Comparison of ENCODE assay signal across 8 cellular contexts in genomic region chr1:182029379-182030331, GRCh38. TPM values are rescaled to one million over a fixed set of nuclear protein-coding genes. Genes with fewer than 3 reads are reported as not detected.
DNase-seq lines count a peak whose midpoint lies in the region; ATAC-seq and TF ChIP-seq lines count a peak whose summit lies in the region.

No MANE protein-coding gene starts in this region.

- no peaks in the 10 kb centered on the region for H3K27me3 Mint-ChIP-seq in activated naive CD4-positive, alpha-beta T cell treated with anti-CD3 and anti-CD28 coated beads, Interleukin-2, amount 50 U/mL, for 24 hours
- H3K27me3 Mint-ChIP-seq in glutamatergic neuron (ENCODE audit: unreplicated experiment), result peaks cover 5% of the 10 kb centered on the region

- DNase-seq in NB4 (ENCODE audit: low read depth) (peak; percentile 97), SK-N-MC (ENCODE audit: low read depth, low spot score) (peak; percentile 37), glutamatergic neuron (peak; percentile 98), omental fat pad (ENCODE audit: low spot score) (peak; percentile 95), testis (peak; percentile 99)

- TF ChIP-seq CTCF in NB4 (IDR thresholded peaks at IDR 0.05; ENCODE audit: low read depth, low read length) (no peak), glutamatergic neuron (IDR thresholded peaks at IDR 0.05; ENCODE audit: partially characterized antibody, unreplicated experiment) (peak; percentile 66), omental fat pad (IDR thresholded peaks at IDR 0.05) (no peak), testis (IDR thresholded peaks at IDR 0.05) (peak in 2 of 3 experiments; percentile 28 to 46)

- ATAC-seq in HG02571 (IDR thresholded peaks at IDR 0.05; ENCODE audit: unreplicated experiment), result peak; percentile 94
- ATAC-seq in omental fat pad (ENCODE audit: low FRiP score), result peak; percentile 99

- H3K4me1 Mint-ChIP-seq in activated naive CD4-positive, alpha-beta T cell treated with anti-CD3 and anti-CD28 coated beads, Interleukin-2, amount 50 U/mL, for 24 hours, result peaks cover 13% of the 10 kb centered on the region
- peaks cover 3% of the 10 kb centered on the region for H3K4me1 Mint-ChIP-seq in glutamatergic neuron (ENCODE audit: low read depth, unreplicated experiment)

- TF ChIP-seq POLR2A in NB4 (IDR thresholded peaks at IDR 0.05; ENCODE audit: extremely low read depth, insufficient read length), result peak; percentile 86
- TF ChIP-seq POLR2A in testis (IDR thresholded peaks at IDR 0.05), result no peak

- H3K27ac Mint-ChIP-seq in activated naive CD4-positive, alpha-beta T cell treated with anti-CD3 and anti-CD28 coated beads, Interleukin-2, amount 50 U/mL, for 24 hours, result peak overlapping the region; percentile 95
- H3K27ac Mint-ChIP-seq in glutamatergic neuron (ENCODE audit: unreplicated experiment), result peak overlapping the region; percentile 89

- H3K36me3 Mint-ChIP-seq in activated naive CD4-positive, alpha-beta T cell treated with anti-CD3 and anti-CD28 coated beads, Interleukin-2, amount 50 U/mL, for 24 hours, result no peaks in the 10 kb centered on the region
- no peaks in the 10 kb centered on the region for H3K36me3 Mint-ChIP-seq in glutamatergic neuron (ENCODE audit: unreplicated experiment)

- H3K9me3 Mint-ChIP-seq in activated naive CD4-positive, alpha-beta T cell treated with anti-CD3 and anti-CD28 coated beads, Interleukin-2, amount 50 U/mL, for 24 hours, result no peaks in the 10 kb centered on the region
- H3K9me3 Mint-ChIP-seq in glutamatergic neuron (ENCODE audit: unreplicated experiment), result peaks cover 4% of the 10 kb centered on the region

- H3K4me3 ChIP-seq in GM08714 (ENCODE audit: low read length) (peak overlapping the region; percentile 97), NB4 (ENCODE audit: low read depth, low read length) (peak overlapping the region; percentile 67), SK-N-MC (peak overlapping the region; percentile 84), testis (peak overlapping the region; percentile 71 to 76)

- H3K9me3 ChIP-seq in SK-N-MC (ENCODE audit: low read depth, low read length), result no peaks in the 10 kb centered on the region
- no peaks in the 10 kb centered on the region for H3K9me3 ChIP-seq in testis

- 1% methylated on average over 34 to 45 of the region's 68 CpGs for WGBS in testis, 2 donors

- peak overlapping the region; percentile 37 for H3K9ac ChIP-seq in SK-N-MC (ENCODE audit: insufficient read length)

- H3K36me3 ChIP-seq in SK-N-MC (ENCODE audit: insufficient read depth, low read length) (no peaks in the 10 kb centered on the region), testis (ENCODE audit: low read depth, missing control alignments) (no peaks in the 10 kb centered on the region)

- H3K4me1 ChIP-seq in testis, result peaks cover 4% of the 10 kb centered on the region

- H3K4me3 Mint-ChIP-seq in activated naive CD4-positive, alpha-beta T cell treated with anti-CD3 and anti-CD28 coated beads, Interleukin-2, amount 50 U/mL, for 24 hours, result peak overlapping the region; percentile 94
- peak overlapping the region; percentile 98 for H3K4me3 Mint-ChIP-seq in glutamatergic neuron (ENCODE audit: unreplicated experiment)

- H3K27ac ChIP-seq in SK-N-MC (no peak overlapping the region), testis (peak overlapping the region; percentile 91 to 95)

- intact Hi-C loops in testis (cut with DNase I; ENCODE audit: low total_unique reads), result no loop called here

- H3K27me3 ChIP-seq in testis, result no peaks in the 10 kb centered on the region

RNA-seq across cellular contexts. Expression of gene ZNF648, which starts 31.9 kb away (rescaled TPM):
- total RNA-seq in glutamatergic neuron (ENCODE audit: unreplicated experiment) (not detected), omental fat pad (not detected), testis (1 to 10 TPM; 3.8 to 5.0 TPM)
- 0.91 TPM for polyA plus RNA-seq in testis (ENCODE audit: insufficient read depth, low read depth, low replicate concordance)

Comparison
In these comparisons a context has a peak if more than half of its experiments do, and no peak if none do; other contexts are left out.
1. DNase-seq: peak in every context shown above with its lines; median percentile 99 in testis; 98 in glutamatergic neuron; 97 in NB4; 95 in omental fat pad; 37 in SK-N-MC.
2. CTCF ChIP-seq: peak in glutamatergic neuron (single experiment) and testis (2 of 3); none in NB4 (single experiment) and omental fat pad (0 of 3).
3. Peak in every context shown above with its lines, with median percentiles within 50 percentile points of each other: H3K4me3 ChIP-seq.